23 cellular contexts compared by ENCODE assay signal in genomic region chr14:97524579-97525319, GRCh38.
DNase-seq lines count a peak whose midpoint lies in the region; ATAC-seq, FAIRE-seq and TF ChIP-seq lines count a peak whose summit lies in the region.
"Had no signal": no experiment of that assay in that cellular context is flagged by ENCODE, and none has a peak within 500 bp of the region (broad histone marks: within the 10 kb centered on the region; RNA-seq: fewer than 3 reads in every experiment).

No MANE protein-coding gene starts in this region.

- DNase-seq in A673 (ENCODE audit: low spot score) (peak; percentile 48), Ammon's horn (ENCODE audit: low spot score) (peak; percentile 8), GM12878 (ENCODE audit: low read depth, low spot score) (no peak), left colon (no peak), NCI-H1436 (lab: John Stamatoyannopoulos, UW) (no peak), nephron progenitor cell (no peak)
- DNase-seq: activated CD4-positive, CD25-positive, alpha-beta regulatory T cell treated with anti-CD3 and anti-CD28 coated beads, Interleukin-2, amount 50 U/mL, for 72 hours; DMS79 treated with DMSO at 0.1 percent for 48 hours; H7; heart left ventricle; Karpas-422; left cardiac atrium; NCI-H1048; NCI-H2029; NCI-H226; NCI-H774; nucleus accumbens; SHP77 treated with DMSO at 0.1 percent for 48 hours; transverse colon had no signal

- peaks cover 13% of the 10 kb centered on the region for H3K4me1 Mint-ChIP-seq in nephron progenitor cell
- H3K4me1 Mint-ChIP-seq: memory B cell had no signal

- SMC1A ChIA-PET in GM12878 (lab: Charles Lee; ENCODE audit: uncharacterized antibody, unreplicated experiment): interaction anchor here (0.5 to 2.4 kb wide), 8 partner anchors 13 to 340 kb away, joined by 3 to 7 read pairs (median 3); no protein-coding TSS in a partner anchor

- H3K4me3 ChIP-seq in A673 (ENCODE audit: low read depth, low read length, poor library complexity, severe bottlenecking): no peak overlapping the region
- H3K4me3 ChIP-seq in Loucy (ENCODE audit: low read length, poor library complexity, severe bottlenecking): peak overlapping the region; percentile 67
- no peak overlapping the region for H3K4me3 ChIP-seq in GM12878
- H3K4me3 ChIP-seq: heart left ventricle, transverse colon had no signal

- H3K4me3 Mint-ChIP-seq in nephron progenitor cell: no peak overlapping the region
- H3K4me3 Mint-ChIP-seq: activated naive CD8-positive, alpha-beta T cell; memory B cell had no signal

- H3K27ac Mint-ChIP-seq in nephron progenitor cell: no peak overlapping the region
- H3K27ac Mint-ChIP-seq: activated naive CD8-positive, alpha-beta T cell; memory B cell had no signal

- TF ChIP-seq EP300 in GM12878 (IDR thresholded peaks at IDR 0.05; ENCODE audit: borderline replicate concordance in 1 of 2, control insufficient read depth in 1 of 2, low read depth in 2 of 2, low read length in 2 of 2): no peak

- no peaks in the 10 kb centered on the region for H3K9me2 ChIP-seq in Loucy (replicated peaks; ENCODE audit: low read depth, low read length)

- H3K27ac ChIP-seq in A673 (ENCODE audit: low read depth, low read length, poor library complexity, severe bottlenecking) (peak overlapping the region; percentile 4), GM12878 (ENCODE audit: control insufficient read depth, insufficient read depth) (no peak overlapping the region)
- H3K27ac ChIP-seq: heart left ventricle, transverse colon had no signal

- no peaks in the 10 kb centered on the region for H3K79me2 ChIP-seq in Loucy (ENCODE audit: insufficient read depth, low read length)
- H3K79me2 ChIP-seq in GM12878 (ENCODE audit: control insufficient read depth, insufficient read depth, low read length): no peaks in the 10 kb centered on the region

- ATAC-seq in GM12878 (no peak), left colon (no peak)
- ATAC-seq: heart left ventricle, left cardiac atrium had no signal

- peak overlapping the region; percentile 47 for H2AFZ ChIP-seq in Loucy (ENCODE audit: low read length)
- H2AFZ ChIP-seq in GM12878 (ENCODE audit: control insufficient read depth, low read depth, low read length): no peak overlapping the region

- no peak for FAIRE-seq in GM12878 (lab: Jason Lieb, UNC)
- FAIRE-seq: TTC549 had no signal

- no peaks in the 10 kb centered on the region for H3K36me3 Mint-ChIP-seq in nephron progenitor cell (ENCODE audit: low read depth)
- H3K36me3 Mint-ChIP-seq: activated naive CD8-positive, alpha-beta T cell; memory B cell had no signal

- intact Hi-C loops in A673 (cut with micrococcal nuclease; ENCODE audit: unreplicated experiment) (no loop called here), GM12878 (cut with micrococcal nuclease; ENCODE audit: unreplicated experiment) (no loop called here), left colon (cut with DNase I, micrococcal nuclease) (no loop called here)

- BruUV-seq in A673 (replicated peaks; lab: Mats Ljungman, UMichigan): no TSS peak
- no TSS peak for BruUV-seq in GM12878 (replicated peaks; lab: Mats Ljungman, UMichigan)

- TF ChIP-seq RAD21 in GM12878 (IDR thresholded peaks at IDR 0.05; ENCODE audit: insufficient read depth, low read depth, low read length): no peak

- H3K4me1 ChIP-seq in A673 (ENCODE audit: insufficient read depth, low read length, poor library complexity, severe bottlenecking) (peaks cover 18% of the 10 kb centered on the region), Loucy (ENCODE audit: insufficient read depth, low read length, poor library complexity, severe bottlenecking) (peaks cover 31% of the 10 kb centered on the region), GM12878 (ENCODE audit: control insufficient read depth, insufficient read depth, low read length) (no peaks in the 10 kb centered on the region)
- H3K4me1 ChIP-seq: heart left ventricle, transverse colon had no signal

- TF ChIP-seq POLR2A in GM12878 (IDR thresholded peaks at IDR 0.05; ENCODE audit: low read depth, low read length): no peak

- RAD21 ChIA-PET in GM12878 (lab: Charles Lee; ENCODE audit: unreplicated experiment): interaction anchor here (1.0 to 1.8 kb wide), 2 partner anchors 9 to 82 kb away, joined by 3 to 6 read pairs; no protein-coding TSS in a partner anchor

- TF ChIP-seq CTCF in A673 (conservative IDR thresholded peaks at IDR 0.05; ENCODE audit: low read depth, low read length): no peak
- TF ChIP-seq CTCF in Loucy (conservative IDR thresholded peaks at IDR 0.05; ENCODE audit: low read length): no peak
- TF ChIP-seq CTCF in GM12878 (IDR thresholded peaks at IDR 0.05 in 2 of 3, conservative IDR thresholded peaks at IDR 0.05 in 1 of 3; ENCODE audit: control insufficient read depth in 2 of 3, extremely low read depth in 1 of 3, insufficient read depth in 1 of 3, low read depth in 3 of 3, low read length in 3 of 3): no peak
- TF ChIP-seq CTCF in nephron progenitor cell (IDR thresholded peaks at IDR 0.05): no peak

- POLR2A ChIA-PET in A673 (lab: Charles Lee; ENCODE audit: low non-redundant PET) (no interaction called here), GM12878 (lab: Charles Lee) (no interaction called here)

- H3K27me3 Mint-ChIP-seq in nephron progenitor cell (ENCODE audit: low read depth, poor library complexity): peaks cover 20% of the 10 kb centered on the region
- H3K27me3 Mint-ChIP-seq: activated naive CD8-positive, alpha-beta T cell; memory B cell had no signal

- CTCF ChIA-PET in A673 (lab: Charles Lee): no interaction called here
- CTCF ChIA-PET in GM12878 (lab: Yijun Ruan, JAX): interaction anchor here (0.6 to 1.4 kb wide), 3 partner anchors 18 to 140 kb away, joined by 3 read pairs; no protein-coding TSS in a partner anchor

- WGBS in GM12878 (ENCODE audit: insufficient coverage, insufficient replicate concordance, low lambda C conversion rate, missing lambda C conversion rate): 34% methylated on average over 6 of the region's 7 CpGs

- H3K27me3 ChIP-seq in A673 (replicated peaks; ENCODE audit: insufficient read depth, low read depth, low read length, poor library complexity) (no peaks in the 10 kb centered on the region), Loucy (ENCODE audit: insufficient read depth, low read length, poor library complexity, severe bottlenecking) (no peaks in the 10 kb centered on the region), GM12878 (replicated peaks in 1 of 2; ENCODE audit: control insufficient read depth in 2 of 2, insufficient read depth in 2 of 2, low read length in 1 of 2) (no peaks in the 10 kb centered on the region)
- H3K27me3 ChIP-seq: transverse colon had no signal

- in situ Hi-C loops in GM12878 (cut with MboI): no loop called here

- H3K9me3 ChIP-seq in A673 (ENCODE audit: low read depth, low read length, poor library complexity, severe bottlenecking): no peaks in the 10 kb centered on the region
- no peaks in the 10 kb centered on the region for H3K9me3 ChIP-seq in Loucy (ENCODE audit: insufficient read depth, low read depth, low read length)
- H3K9me3 ChIP-seq in GM12878 (replicated peaks; ENCODE audit: control insufficient read depth, insufficient read depth, low read length): no peaks in the 10 kb centered on the region; the same call in 2 of the 3 replicates
- H3K9me3 ChIP-seq: transverse colon had no signal

- H3K9me3 Mint-ChIP-seq in nephron progenitor cell: peaks cover 4% of the 10 kb centered on the region

- H3F3A ChIP-seq in Loucy (ENCODE audit: low read depth): no peaks in the 10 kb centered on the region

- H4K20me1 ChIP-seq in Loucy (ENCODE audit: insufficient read depth, low read length, poor library complexity, severe bottlenecking) (no peaks in the 10 kb centered on the region), GM12878 (ENCODE audit: control insufficient read depth, insufficient read depth) (no peaks in the 10 kb centered on the region)

- peak overlapping the region; percentile 71 for H3K4me2 ChIP-seq in Loucy (ENCODE audit: low read depth, low read length, poor library complexity, severe bottlenecking)
- H3K4me2 ChIP-seq in GM12878 (ENCODE audit: control insufficient read depth, insufficient read depth): peak overlapping the region; percentile 9; the same call in 1 of the 2 replicates

- H3K36me3 ChIP-seq in A673 (ENCODE audit: insufficient read depth, low read length, poor library complexity, severe bottlenecking): no peaks in the 10 kb centered on the region
- no peaks in the 10 kb centered on the region for H3K36me3 ChIP-seq in Loucy (ENCODE audit: insufficient read depth, low read length)
- H3K36me3 ChIP-seq in GM12878 (ENCODE audit: control insufficient read depth in 2 of 2, insufficient read depth in 2 of 2, low read length in 1 of 2): no peaks in the 10 kb centered on the region
- H3K36me3 ChIP-seq: heart left ventricle, transverse colon had no signal

- peak overlapping the region; percentile 31 for H3K9ac ChIP-seq in Loucy (ENCODE audit: low read depth, low read length, poor library complexity, severe bottlenecking)
- H3K9ac ChIP-seq in GM12878 (ENCODE audit: control insufficient read depth, insufficient read depth, low read length): no peak overlapping the region

TF ChIP-seq in GM12878, 131 proteins besides CTCF, POLR2A, EP300 and RAD21 (continues in another document):
- TF ChIP-seq ZSCAN29 (IDR thresholded peaks at IDR 0.05): no peak
- 0 out of 4 replicates have a peak, but pooled peaks of 1 of the 2 experiments have one; percentile 23 for TF ChIP-seq IKZF2 (IDR thresholded peaks at IDR 0.05)
- no peak for TF ChIP-seq PAX8 (IDR thresholded peaks at IDR 0.05)
- no peak for TF ChIP-seq STAT3 (IDR thresholded peaks at IDR 0.05; ENCODE audit: low read depth, low read length)
- TF ChIP-seq RUNX3 (IDR thresholded peaks at IDR 0.05; ENCODE audit: low read length): peak; percentile 21; the same call in 1 of the 2 replicates

Comparison
In these comparisons a context has a peak if more than half of its experiments do, and no peak if none do; other contexts are left out.
1. DNase-seq: peak in A673 (single experiment) and Ammon's horn (single experiment); none in GM12878 (single experiment), left colon (0 of 2), NCI-H1436 (single experiment) and nephron progenitor cell (single experiment).